8 cellular contexts compared by ENCODE assay signal in the genomic region with DNA sequence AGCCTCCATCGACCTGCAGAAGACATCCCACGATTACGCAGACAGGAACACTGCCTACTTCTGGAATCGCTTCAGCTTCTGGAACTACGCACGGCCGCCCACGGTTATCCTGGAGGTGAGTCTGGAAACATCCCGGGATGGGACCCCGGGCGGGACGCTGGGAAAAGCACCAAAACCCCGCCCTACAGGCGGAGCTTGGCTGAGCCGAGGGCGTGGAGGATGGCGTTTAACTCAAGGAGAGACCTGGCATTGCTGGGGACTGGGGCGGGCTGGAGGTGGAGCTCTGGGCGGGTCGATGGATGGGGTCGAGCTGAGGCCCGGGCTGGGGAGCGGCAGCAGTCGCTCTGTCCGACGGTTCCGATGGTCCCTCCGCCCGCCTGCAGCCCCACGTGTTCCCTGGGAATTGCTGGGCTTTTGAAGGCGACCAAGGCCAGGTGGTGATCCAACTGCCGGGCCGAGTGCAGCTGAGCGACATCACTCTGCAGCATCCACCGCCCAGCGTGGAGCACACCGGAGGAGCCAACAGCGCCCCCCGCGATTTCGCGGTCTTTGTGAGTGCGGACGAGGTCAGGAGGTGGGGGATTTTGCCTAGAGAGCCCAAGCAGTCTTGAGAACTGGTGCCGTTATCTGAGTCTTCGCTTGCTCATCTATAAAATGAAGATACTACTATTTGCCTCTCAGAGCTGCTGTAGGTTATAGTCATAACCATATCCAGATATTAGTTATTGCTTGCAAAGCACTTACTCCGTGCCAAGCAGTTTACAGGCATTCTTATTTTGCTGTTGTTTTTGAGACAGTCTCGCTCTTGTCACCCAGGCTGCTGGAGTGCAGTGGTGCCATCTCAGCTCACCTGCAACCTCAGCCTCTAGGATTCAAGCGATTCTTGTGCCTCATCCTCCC. TPM values are rescaled to one million over a fixed set of nuclear protein-coding genes. Genes with fewer than 3 reads are reported as not detected.
A peak's percentile ranks its signal among the peaks of the same experiment; 100 is the strongest.
DNase-seq lines count a peak whose midpoint lies in the region; ATAC-seq, FAIRE-seq and TF ChIP-seq lines count a peak whose summit lies in the region.

No MANE protein-coding gene starts in this region.

- H3K4me3 Mint-ChIP-seq in HFFc6: peak overlapping the region; percentile 89

- peaks cover 13% of the 10 kb centered on the region for H3K27me3 Mint-ChIP-seq in HFFc6 (ENCODE audit: insufficient read depth)

- ATAC-seq in GM18858 (IDR thresholded peaks at IDR 0.05; ENCODE audit: unreplicated experiment): no peak

- H3K27ac Mint-ChIP-seq in HFFc6: peak overlapping the region; percentile 55

- no peaks in the 10 kb centered on the region for H3K9me3 Mint-ChIP-seq in HFFc6

- peak; percentile 72 for TF ChIP-seq CTCF in HFFc6 (IDR thresholded peaks at IDR 0.05)

- DNase-seq in HFFc6 (peak; percentile 74), NCI-H1930 (lab: John Stamatoyannopoulos, UW) (peak; percentile 84 to 85), UCSD-AML1 (lab: John Stamatoyannopoulos, UW; ENCODE audit: unreplicated experiment) (peak; percentile 82), brain pericyte (ENCODE audit: low read depth, low spot score) (peak; percentile 58), iris pigment epithelial cell (ENCODE audit: low read depth) (peak; percentile 79)
- peak; percentile 71 to 79 (median 73) for DNase-seq in stimulated activated CD4-positive, alpha-beta T cell treated with anti-CD3 and anti-CD28 coated beads, Interleukin-12 subunit alpha, Interleukin-12 subunit beta, amount 100 ng/mL, for 48 hours (ENCODE audit: low read depth in 2 of 3, low spot score in 1 of 3)

- FAIRE-seq in G401.6 (lab: Jason Lieb, UNC): peak; percentile 96

- no peaks in the 10 kb centered on the region; the same call in 1 of the 2 replicates for H3K36me3 Mint-ChIP-seq in HFFc6 (ENCODE audit: low read depth)

- H3K4me1 Mint-ChIP-seq in HFFc6 (ENCODE audit: low read depth): peaks cover 28% of the 10 kb centered on the region

RNA-seq across cellular contexts. Expression of a gene that starts 3.8 kb away (rescaled TPM):
- total RNA-seq in HFFc6 (2021; fragmentation: NEBNext Ultra II Directional; extraction: Animal tissue kit (Norgen Biotek cat#: 25700)): 1 to 10 TPM; 2.2 to 3.6 (median 2.8) TPM

RNA-seq across cellular contexts. Expression of a gene that starts 45.3 kb away (rescaled TPM):
- total RNA-seq in HFFc6 (2021; fragmentation: NEBNext Ultra II Directional; extraction: Animal tissue kit (Norgen Biotek cat#: 25700)): 100 to 1,000 TPM; 200 to 230 (median 213) TPM

RNA-seq across cellular contexts. Expression of a gene that starts 45.3 kb away (rescaled TPM):
- 10 to 100 TPM; 61.5 to 85.3 (median 78.7) TPM for total RNA-seq in HFFc6 (2021; fragmentation: NEBNext Ultra II Directional; extraction: Animal tissue kit (Norgen Biotek cat#: 25700))
